21 cellular contexts compared by ENCODE assay signal in the genomic region with DNA sequence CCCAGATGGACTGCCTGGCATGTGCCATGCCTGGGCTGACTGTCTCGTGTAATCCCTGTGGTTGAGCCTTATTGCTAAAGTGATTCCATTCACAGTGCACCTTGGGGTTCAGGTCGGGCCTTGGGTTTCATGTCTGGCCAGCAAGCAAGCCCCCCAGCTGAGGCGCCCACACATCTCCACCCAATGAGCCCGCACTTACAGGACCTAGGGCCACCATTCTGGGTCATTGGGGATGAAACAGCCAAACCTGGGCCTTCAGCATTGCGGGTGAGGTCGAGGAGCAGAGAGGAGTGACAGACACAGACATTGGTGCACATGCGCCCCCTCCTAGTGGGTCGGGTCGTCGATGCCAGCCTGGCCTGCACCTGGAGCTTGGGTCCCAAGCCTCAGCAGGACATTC. TPM values are rescaled to one million over a fixed set of nuclear protein-coding genes. Genes with fewer than 3 reads are reported as not detected.
A peak's percentile ranks its signal among the peaks of the same experiment; 100 is the strongest.
DNase-seq lines count a peak whose midpoint lies in the region; ATAC-seq, FAIRE-seq and TF ChIP-seq lines count a peak whose summit lies in the region.
"Had no signal": no experiment of that assay in that cellular context is flagged by ENCODE, and none has a peak within 500 bp of the region (broad histone marks: within the 10 kb centered on the region; RNA-seq: fewer than 3 reads in every experiment).

No MANE protein-coding gene starts in this region.

- ATAC-seq in GM19463 (IDR thresholded peaks at IDR 0.05; ENCODE audit: unreplicated experiment) (no peak), GM19023 (IDR thresholded peaks at IDR 0.05; ENCODE audit: unreplicated experiment) (no peak)
- ATAC-seq: A549 had no signal

- H3K79me2 ChIP-seq in H1 (ENCODE audit: control insufficient read depth in 1 of 2, insufficient read depth in 2 of 2, low read length in 2 of 2), result no peaks in the 10 kb centered on the region

- DNase-seq in H1 (ENCODE audit: low read depth in 1 of 2, low spot score in 2 of 2), result no peak
- DNase-seq in posterior vena cava (ENCODE audit: low spot score), result peak; percentile 28
- no peak for DNase-seq in NCI-H2081 treated with DMSO at 0.1 percent for 48 hours (lab: John Stamatoyannopoulos, UW)
- DNase-seq: AML-193; C1 segment of cervical spinal cord; CD4-positive, alpha-beta memory T cell; CD4-positive, CD25-positive, alpha-beta regulatory T cell; CD8-positive, alpha-beta memory T cell; COR-L47; DMS 273 treated with DMSO at 0.1 percent for 48 hours; DMS153; DMS79 treated with DMSO at 0.1 percent for 48 hours; GF-D8 had no signal

- no peak overlapping the region for H3K18ac ChIP-seq in H1 (ENCODE audit: extremely low read depth, low read length)

- no peak overlapping the region for H2BK5ac ChIP-seq in H1 (ENCODE audit: low read depth, low read length)

- no peak for FAIRE-seq in H1 (lab: Jason Lieb, UNC)
- FAIRE-seq: A549, G401.6, GM12891 had no signal

- no peak overlapping the region for H4K5ac ChIP-seq in H1 (ENCODE audit: insufficient read length, low read depth, low read length)

- no peak overlapping the region for H2BK12ac ChIP-seq in H1 (ENCODE audit: low read depth, low read length)

- no peak overlapping the region for H2AK5ac ChIP-seq in H1 (ENCODE audit: low read depth, low read length)

- H3K9ac ChIP-seq in BLaER1 (no peak overlapping the region), H1 (replicated peaks in 1 of 4; ENCODE audit: extremely low read depth in 1 of 4, low read depth in 3 of 4, low read length in 3 of 4) (no peak overlapping the region)

- no peak overlapping the region for H3K56ac ChIP-seq in H1 (replicated peaks; ENCODE audit: insufficient read length, low read depth, low read length)

- H3K23me2 ChIP-seq in H1 (ENCODE audit: low read depth, low read length), result peaks cover 13% of the 10 kb centered on the region; the same call in 1 of the 2 replicates

- no peaks in the 10 kb centered on the region for H3K79me1 ChIP-seq in H1 (ENCODE audit: low read depth, low read length)

- H2AFZ ChIP-seq in H1 (ENCODE audit: low read length), result no peak overlapping the region

- H3K4me1 ChIP-seq in BLaER1 (peaks cover 32% of the 10 kb centered on the region), H1 (replicated peaks in 1 of 4; ENCODE audit: control insufficient read depth in 3 of 4, insufficient read depth in 4 of 4, low read length in 3 of 4) (peaks cover 0 to 10% (median 7%) of the 10 kb centered on the region in 4 experiments; a peak in 5 of 7 replicates)
- H3K4me1 ChIP-seq: A549 had no signal

- no peak overlapping the region for H2BK120ac ChIP-seq in H1 (replicated peaks; ENCODE audit: low read depth, low read length)

- no peak for TF ChIP-seq CTCF in H1 (IDR thresholded peaks at IDR 0.05; ENCODE audit: control extremely low read depth in 1 of 3, insufficient read depth in 1 of 3, low read depth in 1 of 3, low read length in 3 of 3)

- CTCF ChIA-PET in H1 (lab: Charles Lee; ENCODE audit: partially characterized antibody), result interaction anchor here (0.8 to 37.7 kb wide), 8 partner anchors 9 to 250 kb away, joined by 3 to 908 read pairs (median 14); a partner anchor contains a TSS

- TF ChIP-seq EP300 in H1 (IDR thresholded peaks at IDR 0.05; ENCODE audit: borderline replicate concordance in 1 of 2, low read depth in 2 of 2, low read length in 2 of 2), result no peak

- TF ChIP-seq RAD21 in H1 (IDR thresholded peaks at IDR 0.05 in 1 of 2, conservative IDR thresholded peaks at IDR 0.05 in 1 of 2; ENCODE audit: low read depth in 2 of 2, low read length in 2 of 2), result no peak

- H4K20me1 ChIP-seq in BLaER1, result no peaks in the 10 kb centered on the region
- no peaks in the 10 kb centered on the region for H4K20me1 ChIP-seq in H1 (replicated peaks in 1 of 2; ENCODE audit: control insufficient read depth in 1 of 2, insufficient read depth in 2 of 2, low read length in 2 of 2)

- H3K27me3 ChIP-seq in BLaER1 (peaks cover 4% of the 10 kb centered on the region), H1 (replicated peaks in 1 of 4; ENCODE audit: control insufficient read depth in 3 of 4, extremely low read depth in 1 of 4, insufficient read depth in 3 of 4, low read length in 3 of 4) (peaks cover 1 to 15% (median 10%) of the 10 kb centered on the region in 4 experiments; a peak in 6 of 7 replicates)

- H3K14ac ChIP-seq in H1 (ENCODE audit: insufficient read length), result no peak overlapping the region

- 87% methylated on average over 10 of the region's 10 CpGs; no CpG with 5 or more reads in 1 of the 2 experiments for WGBS in H1 (ENCODE audit: extremely low coverage in 1 of 2, insufficient coverage in 1 of 2, insufficient read length in 1 of 2, insufficient replicate concordance in 2 of 2, low coverage in 1 of 2, low lambda C conversion rate in 2 of 2, missing lambda C conversion rate in 1 of 2), 2 experiments

- TF ChIP-seq POLR2A in H1 (IDR thresholded peaks at IDR 0.05; ENCODE audit: control extremely low read depth in 1 of 2, low read depth in 2 of 2, low read length in 2 of 2), result no peak

- no peak overlapping the region; the same call in 1 of the 2 replicates for H4K8ac ChIP-seq in H1 (ENCODE audit: extremely low read depth, insufficient read depth, low read length)

- H3K4me2 ChIP-seq in BLaER1, result peak overlapping the region; percentile 10; the same call in 1 of the 2 replicates
- no peak overlapping the region for H3K4me2 ChIP-seq in H1 (ENCODE audit: insufficient read depth in 1 of 2, low read depth in 2 of 2, low read length in 2 of 2)
- H3K4me2 ChIP-seq: A549 had no signal

- POLR2A ChIA-PET in H1 (lab: Charles Lee; ENCODE audit: partially characterized antibody), result no interaction called here

- no peak overlapping the region for H4K91ac ChIP-seq in H1 (replicated peaks; ENCODE audit: insufficient read length, low read length)

- H2BK15ac ChIP-seq in H1 (ENCODE audit: low read length), result peak overlapping the region; percentile 81; the same call in 1 of the 2 replicates

- H3K9me3 ChIP-seq in BLaER1, result peaks cover 33% of the 10 kb centered on the region
- H3K9me3 ChIP-seq in H1 (ENCODE audit: insufficient read depth in 2 of 2, low read depth in 1 of 2, low read length in 1 of 2), result no peaks in the 10 kb centered on the region

- H3K23ac ChIP-seq in H1 (ENCODE audit: insufficient read length), result no peak overlapping the region

- H3K27ac ChIP-seq in BLaER1, result no peak overlapping the region
- H3K27ac ChIP-seq in H1 (ENCODE audit: low read depth, low read length), result no peak overlapping the region
- H3K27ac ChIP-seq: 22Rv1, A549 had no signal

- H3K4ac ChIP-seq in H1 (replicated peaks; ENCODE audit: insufficient read length, low read depth, low read length), result no peak overlapping the region

- H2BK20ac ChIP-seq in H1 (ENCODE audit: low read length), result no peak overlapping the region

- no peak overlapping the region for H3K4me3 ChIP-seq in BLaER1
- no peak overlapping the region for H3K4me3 ChIP-seq in H1 (ENCODE audit: extremely low read depth in 1 of 4, insufficient read depth in 2 of 4, low read depth in 3 of 4, low read length in 4 of 4)
- H3K4me3 ChIP-seq: A549 had no signal

- H3K36me3 ChIP-seq in BLaER1 (peaks cover 4% of the 10 kb centered on the region; the same call in 1 of the 2 replicates), H1 (ENCODE audit: control insufficient read depth in 2 of 4, insufficient read depth in 4 of 4, low read length in 3 of 4) (no peaks in the 10 kb centered on the region)

- intact Hi-C loops in posterior vena cava (cut with DNase I), result loop anchor here in 1 of 2 donors (5.0 kb wide), 1 partner anchor 84 kb away; no protein-coding TSS in a partner anchor

TF ChIP-seq in H1, 55 proteins besides CTCF, POLR2A, EP300 and RAD21 (continues in another document):
- TF ChIP-seq SIRT6 (IDR thresholded peaks at IDR 0.05; ENCODE audit: low read length) (no peak), HDAC6 (IDR thresholded peaks at IDR 0.05; ENCODE audit: low read depth, low read length) (no peak), FOSL1 (IDR thresholded peaks at IDR 0.05; ENCODE audit: insufficient read depth, low read depth, low read length) (no peak), JUN (IDR thresholded peaks at IDR 0.05; ENCODE audit: low read depth, low read length) (no peak), KDM5A (IDR thresholded peaks at IDR 0.05; ENCODE audit: low read length) (no peak), SIX5 (IDR thresholded peaks at IDR 0.05; ENCODE audit: low read depth, low read length) (no peak), SRF (IDR thresholded peaks at IDR 0.05; ENCODE audit: low read depth, low read length) (no peak), PHF8 (conservative IDR thresholded peaks at IDR 0.05; ENCODE audit: low read depth, low read length) (no peak), TCF12 (IDR thresholded peaks at IDR 0.05; ENCODE audit: low read depth, low read length) (no peak), EGR1 (IDR thresholded peaks at IDR 0.05; ENCODE audit: borderline replicate concordance, low read depth, low read length) (no peak), KDM1A (IDR thresholded peaks at IDR 0.05; ENCODE audit: borderline replicate concordance, low read length) (no peak), RBBP5 (IDR thresholded peaks at IDR 0.05; ENCODE audit: borderline replicate concordance, low read depth, low read length) (no peak), POU5F1 (IDR thresholded peaks at IDR 0.05; ENCODE audit: low read depth, low read length) (no peak), SAP30 (IDR thresholded peaks at IDR 0.05; ENCODE audit: insufficient read depth, insufficient replicate concordance, low read length) (no peak)

RNA-seq across cellular contexts. Expression of a gene that starts 21.3 kb away (rescaled TPM):
- 29.1 and 34.0 TPM in 2 replicates for total RNA-seq in H1 (2021; fragmentation: NEBNext Ultra II Directional; extraction: Animal tissue kit (Norgen Biotek cat#: 25700))
- 43.1 and 55.7 TPM in 2 replicates for polyA plus RNA-seq in H1 (2011; rRNA removed)
- polyA plus RNA-seq in H1 (2011; cell fraction: cytosol; rRNA removed), result 24.1 TPM
- 61.1 TPM for polyA plus RNA-seq in H1 (2011; cell fraction: nucleus; rRNA removed)
- polyA plus RNA-seq in H1 (2012, experiment 1 of 2), result 24.6 to 36.6 TPM (median 30.1 TPM) in 4 replicates
- 30.5 TPM for polyA plus RNA-seq in H1 (2012, experiment 2 of 2)
- polyA plus RNA-seq in H1 (2013, experiment 1 of 2), result 46.0 TPM
- polyA plus RNA-seq in H1 (2013, experiment 2 of 2), result 45.6 TPM
- 30.6 and 54.0 TPM in 2 replicates for polyA minus RNA-seq in H1 (2011; rRNA and poly(A)+ RNA removed)
- 20.2 TPM for polyA minus RNA-seq in H1 (2011; cell fraction: cytosol; rRNA and poly(A)+ RNA removed)
- polyA minus RNA-seq in H1 (2011; cell fraction: nucleus; rRNA and poly(A)+ RNA removed), result 24.3 TPM
- total RNA-seq in posterior vena cava, result 10 to 100 TPM; 48.9 to 52.6 TPM

RNA-seq across cellular contexts. Expression of a gene that starts 48.0 kb away (rescaled TPM):
- total RNA-seq in H1 (2021; fragmentation: NEBNext Ultra II Directional; extraction: Animal tissue kit (Norgen Biotek cat#: 25700)), result 3.9 and 4.4 TPM in 2 replicates
- 2.5 and 2.7 TPM in 2 replicates for polyA plus RNA-seq in H1 (2011; rRNA removed)
- polyA plus RNA-seq in H1 (2011; cell fraction: cytosol; rRNA removed), result 4.6 TPM
- polyA plus RNA-seq in H1 (2011; cell fraction: nucleus; rRNA removed), result 6.6 TPM
- polyA plus RNA-seq in H1 (2012, experiment 1 of 2), result 3.2 to 4.2 TPM (median 3.3 TPM) in 4 replicates
- 0.80 TPM for polyA plus RNA-seq in H1 (2012, experiment 2 of 2)
- 1.5 TPM for polyA plus RNA-seq in H1 (2013, experiment 1 of 2)
- polyA plus RNA-seq in H1 (2013, experiment 2 of 2), result 1.5 TPM
- polyA minus RNA-seq in H1 (2011; rRNA and poly(A)+ RNA removed), result 1.5 and 1.9 TPM in 2 replicates
- polyA minus RNA-seq in H1 (2011; cell fraction: cytosol; rRNA and poly(A)+ RNA removed), result 3.4 TPM
- 9.3 TPM for polyA minus RNA-seq in H1 (2011; cell fraction: nucleus; rRNA and poly(A)+ RNA removed)
- total RNA-seq in posterior vena cava, result under 1 TPM; 0.14 TPM
- polyA plus RNA-seq: A549, BJ had no signal
